In genomic region chr5:58462154-58462553, GRCh38 we compare ENCODE assay signal across 10 cellular contexts. TPM values are rescaled to one million over a fixed set of nuclear protein-coding genes. Genes with fewer than 3 reads are reported as not detected.
A peak's percentile ranks its signal among the peaks of the same experiment; 100 is the strongest.
DNase-seq lines count a peak whose midpoint lies in the region; ATAC-seq and TF ChIP-seq lines count a peak whose summit lies in the region.
"Had no signal": no experiment of that assay in that cellular context is flagged by ENCODE, and none has a peak within 500 bp of the region (broad histone marks: within the 10 kb centered on the region; RNA-seq: fewer than 3 reads in every experiment).

No MANE protein-coding gene starts in this region.

- H3K36me3 ChIP-seq in ascending aorta (peaks cover 0 to 12% of the 10 kb centered on the region in 2 donors), right lobe of liver (peaks cover 0 to 5% (median 0%) of the 10 kb centered on the region in 4 donors)

- TF ChIP-seq POLR2A in right lobe of liver (IDR thresholded peaks at IDR 0.05): peak; percentile 56

- H3K27me3 ChIP-seq in ascending aorta (no peaks in the 10 kb centered on the region), right lobe of liver (no peaks in the 10 kb centered on the region)

- ATAC-seq in right lobe of liver (peak; percentile 37 to 64 (median 48)), HG02981 (IDR thresholded peaks at IDR 0.05; ENCODE audit: unreplicated experiment) (no peak), GM19395 (IDR thresholded peaks at IDR 0.05; ENCODE audit: unreplicated experiment) (no peak), GM18868 (IDR thresholded peaks at IDR 0.05; ENCODE audit: unreplicated experiment) (no peak)
- ATAC-seq: activated CD8-positive, alpha-beta T cell treated with anti-CD3 and anti-CD28 coated beads, Interleukin-2, amount 10 ng/mL, durations not matched to agents 7 days and 5 days had no signal

- H3K4me3 ChIP-seq in ascending aorta (no peak overlapping the region), right lobe of liver (peak overlapping the region in 1 of 3 donors; percentile 11)

- H3K36me3 Mint-ChIP-seq in CD14-positive monocyte: no peaks in the 10 kb centered on the region

- H3K27ac Mint-ChIP-seq in CD14-positive monocyte: no peak overlapping the region
- H3K27ac Mint-ChIP-seq: activated CD8-positive, alpha-beta T cell treated with anti-CD3 and anti-CD28 coated beads, Interleukin-2, amount 10 ng/mL, durations not matched to agents 7 days and 5 days had no signal

- H3K4me3 Mint-ChIP-seq in CD14-positive monocyte: no peak overlapping the region
- H3K4me3 Mint-ChIP-seq: activated CD8-positive, alpha-beta T cell treated with anti-CD3 and anti-CD28 coated beads, Interleukin-2, amount 10 ng/mL, durations not matched to agents 7 days and 5 days had no signal

- H3K27me3 Mint-ChIP-seq in CD14-positive monocyte (ENCODE audit: low read depth in 3 of 3): peaks cover 9 to 19% (median 14%) of the 10 kb centered on the region in 3 donors

- peaks cover 20% of the 10 kb centered on the region for H3K4me1 Mint-ChIP-seq in CD14-positive monocyte

- intact Hi-C loops in ascending aorta (cut with DNase I): loop anchor here (1.0 to 10.0 kb wide), 4 partner anchors 683 to 1507 kb away; partner anchors contain the start of gene MIER3
- intact Hi-C loops in right lobe of liver (cut with DNase I): loop anchor here (10.0 kb wide), 2 partner anchors 957 to 1157 kb away; no protein-coding TSS in a partner anchor
- intact Hi-C loops in CD14-positive monocyte (cut with micrococcal nuclease): loop anchor here (5.0 to 10.0 kb wide), 3 partner anchors 685 to 1557 kb away; partner anchors contain the start of gene SETD9 (in 1 of the 2)

- peaks cover 0 to 3% (median 0%) of the 10 kb centered on the region in 7 donors for H3K9me3 Mint-ChIP-seq in CD14-positive monocyte

- 20% methylated on average over 3 of the region's 3 CpGs for WGBS in right lobe of liver (ENCODE audit: insufficient coverage, low coverage, low lambda C conversion rate, missing lambda C conversion rate)

- no peak for TF ChIP-seq CTCF in ascending aorta (IDR thresholded peaks at IDR 0.05)
- no peak for TF ChIP-seq CTCF in right lobe of liver (IDR thresholded peaks at IDR 0.05)
- TF ChIP-seq CTCF in CD14-positive monocyte (IDR thresholded peaks at IDR 0.05): no peak

- DNase-seq in COLO829 (ENCODE audit: low spot score): peak; percentile 26
- peak; percentile 97 for DNase-seq in LoVo (ENCODE audit: low spot score)
- DNase-seq in ascending aorta (ENCODE audit: low spot score in 2 of 2): no peak
- DNase-seq in right lobe of liver: peak in 1 of 3 donors; percentile 59
- DNase-seq in CD14-positive monocyte (ENCODE audit: low spot score): no peak

- H3K27ac ChIP-seq in ascending aorta: peak overlapping the region; percentile 15 to 98
- peak overlapping the region; percentile 98 to 100 (median 99) for H3K27ac ChIP-seq in right lobe of liver

- H3K4me1 ChIP-seq in ascending aorta: no peaks in the 10 kb centered on the region
- H3K4me1 ChIP-seq in right lobe of liver: peaks cover 0 to 12% (median 0%) of the 10 kb centered on the region in 4 donors

- H3K9me3 ChIP-seq in ascending aorta (no peaks in the 10 kb centered on the region), right lobe of liver (no peaks in the 10 kb centered on the region)

RNA-seq across cellular contexts. Expression of gene PLK2, which starts 2.3 kb away (rescaled TPM):
- total RNA-seq in ascending aorta (69.1 TPM), right lobe of liver (10 to 100 TPM in 5 of 6 experiments, 1 to 10 TPM in 1; 9.3 to 54.7 (median 22.8) TPM)
- 1 to 10 TPM; 3.4 to 4.5 TPM for polyA plus RNA-seq in CD14-positive monocyte

RNA-seq across cellular contexts. Expression of gene GAPT, which starts 29.1 kb away (rescaled TPM):
- total RNA-seq in ascending aorta: not detected
- total RNA-seq in right lobe of liver: under 1 TPM in 4 of 6 experiments, not detected in 2; 0.07 to 0.74 (median 0.29) TPM
- 100 to 1,000 TPM; 103 to 173 TPM for polyA plus RNA-seq in CD14-positive monocyte
- total RNA-seq: activated CD8-positive, alpha-beta T cell treated with anti-CD3 and anti-CD28 coated beads, Interleukin-2, amount 10 ng/mL, durations not matched to agents 7 days and 5 days; dermis microvascular lymphatic vessel endothelial cell had no signal

Comparison
In these comparisons a context has a peak if more than half of its experiments do, and no peak if none do; other contexts are left out.
1. DNase-seq: peak in COLO829 (single experiment) and LoVo (single experiment); none in ascending aorta (0 of 2) and CD14-positive monocyte (single experiment).
2. ATAC-seq: peak in right lobe of liver (4 of 4); none in HG02981 (single experiment), GM19395 (single experiment) and GM18868 (single experiment).